ENCODE assay signal across 36 cellular contexts in the genomic region with DNA sequence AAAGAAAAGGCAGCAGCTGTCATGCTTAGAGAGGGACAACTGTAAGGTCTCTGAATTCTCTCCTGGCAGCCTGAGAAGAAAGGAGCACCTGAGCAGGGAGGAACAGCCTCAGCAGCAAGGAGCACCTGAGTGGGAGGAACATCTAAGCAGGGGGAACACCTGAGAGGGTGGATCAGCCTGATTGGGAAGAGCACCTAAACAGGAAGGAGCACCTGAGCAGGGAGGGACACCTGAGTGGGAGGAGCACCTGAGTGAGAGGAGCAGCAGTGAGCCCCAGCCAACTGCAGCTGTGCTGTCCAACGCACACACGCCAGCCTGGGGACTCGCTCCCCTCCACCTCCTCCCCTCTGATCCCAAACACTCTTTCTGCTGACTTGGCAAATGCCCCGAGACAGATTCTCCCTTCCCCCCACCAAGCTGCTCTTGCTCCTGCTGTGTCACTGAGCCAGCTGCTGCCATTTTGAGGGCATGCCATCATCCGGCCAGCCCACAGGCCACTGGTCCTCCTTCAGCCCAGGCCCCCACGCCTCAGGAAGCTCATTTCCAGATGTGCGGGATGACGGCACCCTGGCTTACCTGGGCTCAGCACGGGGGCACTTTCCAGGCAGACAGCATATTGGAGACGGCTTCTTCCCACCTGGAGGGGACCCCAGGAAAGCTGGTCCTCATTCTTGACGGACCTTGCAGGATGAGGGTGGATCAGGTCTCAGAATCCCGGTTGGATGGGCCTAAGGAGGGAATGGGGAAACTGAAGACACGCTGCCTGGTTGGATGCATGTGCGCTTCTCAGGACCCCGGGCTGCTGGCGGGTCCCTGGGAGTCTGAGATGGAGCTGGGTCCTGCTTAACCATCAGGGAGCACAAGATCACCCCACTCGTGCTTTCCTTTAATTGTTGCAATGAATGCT. TPM values are rescaled to one million over a fixed set of nuclear protein-coding genes. Genes with fewer than 3 reads are reported as not detected.
DNase-seq lines count a peak whose midpoint lies in the region; ATAC-seq and TF ChIP-seq lines count a peak whose summit lies in the region.
"Had no signal": no experiment of that assay in that cellular context is flagged by ENCODE, and none has a peak within 500 bp of the region (broad histone marks: within the 10 kb centered on the region; RNA-seq: fewer than 3 reads in every experiment).

No MANE protein-coding gene starts in this region.

- H2BK120ac ChIP-seq in mesendoderm (ENCODE audit: low read depth, low read length), result no peak overlapping the region

- H3K27me3 ChIP-seq in left ventricle myocardium inferior (ENCODE audit: low read depth), result peaks cover 73% of the 10 kb centered on the region
- no peaks in the 10 kb centered on the region for H3K27me3 ChIP-seq in mesendoderm (ENCODE audit: insufficient read depth, low read length, poor library complexity)
- H3K27me3 ChIP-seq: BE2C, vagina had no signal

- H3K4ac ChIP-seq in mesendoderm (ENCODE audit: low read depth, low read length), result no peak overlapping the region

- H4K8ac ChIP-seq in mesendoderm (ENCODE audit: low read depth, low read length), result no peak overlapping the region

- no peak overlapping the region for H3K27ac ChIP-seq in left ventricle myocardium inferior (replicated peaks)
- H3K27ac ChIP-seq in mesendoderm (ENCODE audit: low read depth, low read length), result no peak overlapping the region
- H3K27ac ChIP-seq: esophagus muscularis mucosa, foreskin keratinocyte, heart right ventricle, prostate gland, thoracic aorta, vagina had no signal

- no peak overlapping the region for H3K18ac ChIP-seq in mesendoderm (ENCODE audit: low read length)

- H3K79me1 ChIP-seq in mesendoderm (ENCODE audit: low read length), result no peaks in the 10 kb centered on the region

- no peaks in the 10 kb centered on the region for H3K79me2 ChIP-seq in mesendoderm (ENCODE audit: control insufficient read depth, insufficient read depth, low read length)

- CTCF ChIA-PET in WTC11 (lab: Charles Lee), result interaction anchor here (1.4 kb wide), 2 partner anchors 10 to 623 kb away, joined by 3 to 12 read pairs; no protein-coding TSS in a partner anchor

- TF ChIP-seq CTCF in left ventricle myocardium inferior (IDR thresholded peaks at IDR 0.05; ENCODE audit: borderline replicate concordance) (no peak), WTC11 (IDR thresholded peaks at IDR 0.05) (no peak), GM20000 (IDR thresholded peaks at IDR 0.05; ENCODE audit: extremely low read depth, missing control alignments) (no peak)

- no CpG with 5 or more reads among the region's 17 CpGs for WGBS in mesendoderm (ENCODE audit: extremely low coverage, insufficient coverage, low lambda C conversion rate)

- no peak overlapping the region for H3K9ac ChIP-seq in mesendoderm (ENCODE audit: low read length)

- ATAC-seq in left cardiac atrium, result no peak
- ATAC-seq in WTC11, result no peak
- no peak for ATAC-seq in HG02870 (IDR thresholded peaks at IDR 0.05; ENCODE audit: unreplicated experiment)
- no peak for ATAC-seq in GM21381 (IDR thresholded peaks at IDR 0.05; ENCODE audit: unreplicated experiment)
- ATAC-seq: activated CD4-positive, CD25-positive, alpha-beta regulatory T cell treated with anti-CD3 and anti-CD28 coated beads, Interleukin-2, amount 50 U/mL, for 24 hours; activated CD8-positive, alpha-beta T cell treated with anti-CD3 and anti-CD28 coated beads, Interleukin-2, amount 10 ng/mL, durations not matched to agents 7 days and 5 days; foreskin keratinocyte; GM23338; heart right ventricle; PC-3 had no signal

- H3K4me3 ChIP-seq in left ventricle myocardium inferior (no peak overlapping the region), mesendoderm (ENCODE audit: low read length) (no peak overlapping the region)
- H3K4me3 ChIP-seq: esophagus muscularis mucosa, GM23338, heart right ventricle, prostate gland, thoracic aorta, vagina had no signal

- H3K36me3 ChIP-seq in left ventricle myocardium inferior, result no peaks in the 10 kb centered on the region
- no peaks in the 10 kb centered on the region for H3K36me3 ChIP-seq in mesendoderm (ENCODE audit: control insufficient read depth, insufficient read depth, low read length)
- H3K36me3 ChIP-seq: BE2C, esophagus muscularis mucosa, heart right ventricle, prostate gland, thoracic aorta, vagina had no signal

- H3K9me3 Mint-ChIP-seq in WTC11, result peaks cover 17% of the 10 kb centered on the region

- H2BK15ac ChIP-seq in mesendoderm (replicated peaks; ENCODE audit: low read depth), result no peak overlapping the region

- POLR2A ChIA-PET in WTC11 (lab: Charles Lee), result no interaction called here

- peaks cover 12% of the 10 kb centered on the region for H3K4me1 ChIP-seq in left ventricle myocardium inferior
- no peaks in the 10 kb centered on the region for H3K4me1 ChIP-seq in mesendoderm (ENCODE audit: control insufficient read depth, low read depth, low read length)
- H3K4me1 ChIP-seq: foreskin keratinocyte, prostate gland, vagina had no signal

- peaks cover 3% of the 10 kb centered on the region; the same call in 1 of the 2 replicates for H3K36me3 Mint-ChIP-seq in WTC11

- peak; percentile 8 for DNase-seq in left ventricle myocardium inferior
- DNase-seq in left cardiac atrium, result no peak
- no peak for DNase-seq in WTC11 (ENCODE audit: low spot score)
- peak; percentile 4 for DNase-seq in mesendoderm
- no peak for DNase-seq in GM20000 (ENCODE audit: low spot score)
- DNase-seq in activated CD4-positive, alpha-beta T cell treated with anti-CD3 and anti-CD28 coated beads, Interleukin-2, amount 50 U/mL, for 1 hour, result no peak
- DNase-seq: activated CD8-positive, alpha-beta T cell treated with anti-CD3 and anti-CD28 coated beads, Interleukin-2, amount 10 ng/mL, durations not matched to agents 7 days and 5 days; activated effector memory CD4-positive, alpha-beta T cell treated with Interleukin-2 at 50 U/mL for 16 hours; activated T-cell treated with anti-CD3 and anti-CD28 coated beads for 4 hours; anterior cingulate cortex; BE2C; caudate nucleus; CD8-positive, alpha-beta memory T cell; DMS153; foreskin keratinocyte; heart right ventricle; NCI-H1092 treated with DMSO at 0.1 percent for 48 hours; NCI-H1930; NCI-H226; NK-92 treated with Interleukin-12 subunit alpha and Interleukin-12 subunit beta, amount 100 ng/mL, for 24 hours; PC-3; SHP77; T-helper 9 cell had no signal

- H3K4me1 Mint-ChIP-seq in WTC11, result peaks cover 35% of the 10 kb centered on the region
- H3K4me1 Mint-ChIP-seq: CD8-positive, alpha-beta memory T cell had no signal

- no peak overlapping the region for H3K23ac ChIP-seq in mesendoderm (ENCODE audit: low read length)

- no peak overlapping the region for H4K5ac ChIP-seq in mesendoderm (ENCODE audit: low read length)

- intact Hi-C loops in left ventricle myocardium inferior (cut with micrococcal nuclease), result no loop called here
- intact Hi-C loops in left cardiac atrium (cut with DNase I), result no loop called here

- H3K9me3 ChIP-seq in left ventricle myocardium inferior (replicated peaks), result peaks cover 11% of the 10 kb centered on the region
- H3K9me3 ChIP-seq: BE2C, prostate gland, vagina had no signal

- no peak overlapping the region for H2AK5ac ChIP-seq in mesendoderm (ENCODE audit: low read length)

- H3K56ac ChIP-seq in mesendoderm (ENCODE audit: low read length), result no peak overlapping the region

- H3K4me2 ChIP-seq in mesendoderm (ENCODE audit: low read length), result no peak overlapping the region
- H3K4me2 ChIP-seq: GM23338 had no signal

- no peak overlapping the region for H3K27ac Mint-ChIP-seq in WTC11
- H3K27ac Mint-ChIP-seq: activated CD8-positive, alpha-beta T cell treated with anti-CD3 and anti-CD28 coated beads, Interleukin-2, amount 10 ng/mL, durations not matched to agents 7 days and 5 days; activated naive CD8-positive, alpha-beta T cell; dendritic cell treated with granulocyte-macrophage colony-stimulating factor and Interleukin-4, amounts not matched to agents 40 ng/mL and 50 ng/mL, for 4 days; GM23338; memory B cell; stimulated activated naive CD8-positive, alpha-beta T cell treated with anti-CD3 and anti-CD28 coated beads, Interleukin-15, Interleukin-2, amounts not matched to agents 100 ng/mL and 50 ng/mL, for 24 hours had no signal

- peaks cover 8% of the 10 kb centered on the region for H3K27me3 Mint-ChIP-seq in WTC11 (ENCODE audit: low read depth)

- no peak overlapping the region for H2BK5ac ChIP-seq in mesendoderm (ENCODE audit: low read length)

- no peak overlapping the region for H3K4me3 Mint-ChIP-seq in WTC11
- H3K4me3 Mint-ChIP-seq: activated CD8-positive, alpha-beta T cell treated with anti-CD3 and anti-CD28 coated beads, Interleukin-2, amount 10 ng/mL, durations not matched to agents 7 days and 5 days; activated naive CD8-positive, alpha-beta T cell; CD8-positive, alpha-beta memory T cell; dendritic cell treated with granulocyte-macrophage colony-stimulating factor and Interleukin-4, amounts not matched to agents 40 ng/mL and 50 ng/mL, for 4 days; GM23338; memory B cell; stimulated activated naive CD8-positive, alpha-beta T cell treated with anti-CD3 and anti-CD28 coated beads, Interleukin-15, Interleukin-2, amounts not matched to agents 100 ng/mL and 50 ng/mL, for 24 hours had no signal

TF ChIP-seq in WTC11, 78 proteins besides CTCF, POLR2A, EP300 and RAD21 (continues in another document):
- TF ChIP-seq MXD4 (CRISPR knock-in tag; IDR thresholded peaks at IDR 0.05; ENCODE audit: borderline replicate concordance), result no peak
- peak; percentile 64; the same call in 1 of the 2 replicates for TF ChIP-seq ZNF263 (CRISPR knock-in tag; IDR thresholded peaks at IDR 0.05; ENCODE audit: low read depth)
- no peak for TF ChIP-seq ESRRA (CRISPR knock-in tag; IDR thresholded peaks at IDR 0.05; ENCODE audit: borderline replicate concordance)
- TF ChIP-seq, protein P1, sequence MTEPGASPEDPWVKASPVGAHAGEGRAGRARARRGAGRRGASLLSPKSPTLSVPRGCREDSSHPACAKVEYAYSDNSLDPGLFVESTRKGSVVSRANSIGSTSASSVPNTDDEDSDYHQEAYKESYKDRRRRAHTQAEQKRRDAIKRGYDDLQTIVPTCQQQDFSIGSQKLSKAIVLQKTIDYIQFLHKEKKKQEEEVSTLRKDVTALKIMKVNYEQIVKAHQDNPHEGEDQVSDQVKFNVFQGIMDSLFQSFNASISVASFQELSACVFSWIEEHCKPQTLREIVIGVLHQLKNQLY (CRISPR knock-in tag; IDR thresholded peaks at IDR 0.05), result no peak
- TF ChIP-seq, protein P2, sequence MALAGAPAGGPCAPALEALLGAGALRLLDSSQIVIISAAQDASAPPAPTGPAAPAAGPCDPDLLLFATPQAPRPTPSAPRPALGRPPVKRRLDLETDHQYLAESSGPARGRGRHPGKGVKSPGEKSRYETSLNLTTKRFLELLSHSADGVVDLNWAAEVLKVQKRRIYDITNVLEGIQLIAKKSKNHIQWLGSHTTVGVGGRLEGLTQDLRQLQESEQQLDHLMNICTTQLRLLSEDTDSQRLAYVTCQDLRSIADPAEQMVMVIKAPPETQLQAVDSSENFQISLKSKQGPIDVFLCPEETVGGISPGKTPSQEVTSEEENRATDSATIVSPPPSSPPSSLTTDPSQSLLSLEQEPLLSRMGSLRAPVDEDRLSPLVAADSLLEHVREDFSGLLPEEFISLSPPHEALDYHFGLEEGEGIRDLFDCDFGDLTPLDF (CRISPR knock-in tag; IDR thresholded peaks at IDR 0.05), result no peak
- no peak for TF ChIP-seq ZNF396 (CRISPR knock-in tag; IDR thresholded peaks at IDR 0.05; ENCODE audit: borderline replicate concordance)

RNA-seq across cellular contexts. Expression of gene RBFOX3, which starts 57.7 kb away (rescaled TPM):
- total RNA-seq in left ventricle myocardium inferior (not detected), left cardiac atrium (not detected), WTC11 (2021) (19.9 to 25.8 TPM (median 24.4 TPM) in 3 replicates)
- 16.5 TPM for polyA plus RNA-seq in mesendoderm (2013, experiment 1 of 2)
- polyA plus RNA-seq in mesendoderm (2013, experiment 2 of 2), result 13.9 TPM
- total RNA-seq: activated CD8-positive, alpha-beta T cell treated with anti-CD3 and anti-CD28 coated beads, Interleukin-2, amount 10 ng/mL, durations not matched to agents 7 days and 5 days; CD8-positive, alpha-beta memory T cell; foreskin keratinocyte; heart right ventricle; M059J; PC-3; thoracic aorta had no signal
- polyA plus RNA-seq: CD8-positive, alpha-beta memory T cell; foreskin keratinocyte; heart right ventricle had no signal

Comparison
In these comparisons a context has a peak if more than half of its experiments do, and no peak if none do; other contexts are left out.
1. DNase-seq: peak in left ventricle myocardium inferior (single experiment) and mesendoderm (single experiment); none in left cardiac atrium (single experiment), WTC11 (single experiment), GM20000 (single experiment) and activated CD4-positive, alpha-beta T cell treated with anti-CD3 and anti-CD28 coated beads, Interleukin-2, amount 50 U/mL, for 1 hour (single experiment).
2. RNA of gene RBFOX3, which starts 57.7 kb away (total RNA-seq): 19.9 to 25.8 TPM in WTC11; not detected in left ventricle myocardium inferior (single experiment) and not detected in left cardiac atrium; every median in the first group is over 10 times any median in the second.